Comparison of ENCODE assay signal across 8 cellular contexts in the genomic region with DNA sequence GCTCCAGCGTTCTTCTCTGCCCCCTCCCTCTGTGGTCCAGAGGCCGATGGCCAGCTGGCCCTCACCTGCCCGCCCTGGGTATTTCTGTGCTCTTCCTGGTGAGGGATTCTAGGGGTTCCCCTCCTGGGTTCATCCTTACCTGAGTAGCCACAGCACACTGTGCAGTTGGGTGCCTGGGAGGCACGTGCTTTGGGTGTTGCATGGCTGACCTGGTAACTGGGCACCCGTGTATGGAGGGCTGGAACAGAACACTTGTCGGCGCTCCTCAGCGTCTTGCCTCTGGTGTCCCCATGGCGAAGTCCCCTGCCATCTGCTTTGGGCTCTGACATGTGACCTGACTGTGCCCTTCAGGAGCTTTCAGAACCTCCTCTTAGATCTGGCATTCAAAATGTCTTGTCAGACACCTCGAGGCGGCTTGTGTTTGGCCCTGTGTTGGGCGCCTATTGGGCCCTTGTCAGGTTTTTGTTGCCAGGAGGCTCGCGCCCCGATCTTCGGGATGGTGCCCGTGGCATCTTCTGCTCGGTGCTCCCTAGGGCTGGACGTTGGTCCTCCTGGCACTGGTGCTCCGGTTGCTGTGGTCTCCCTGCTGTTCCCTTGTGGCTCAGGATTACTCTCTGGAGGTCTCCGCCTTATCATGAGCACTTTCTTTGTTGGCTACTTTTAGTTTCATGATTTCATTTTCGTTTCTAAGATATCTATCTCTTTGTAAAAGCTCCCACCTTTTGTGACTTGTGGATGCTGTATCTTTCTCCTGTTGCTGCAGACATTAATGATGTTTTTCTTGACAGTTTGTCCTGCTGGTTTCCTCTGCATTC. TPM values are rescaled to one million over a fixed set of nuclear protein-coding genes. Genes with fewer than 3 reads are reported as not detected.
DNase-seq lines count a peak whose midpoint lies in the region; ATAC-seq and TF ChIP-seq lines count a peak whose summit lies in the region.

No MANE protein-coding gene starts in this region.

- TF ChIP-seq RAD21 in SK-N-SH (IDR thresholded peaks at IDR 0.05; ENCODE audit: low read length) (no peak), liver (IDR thresholded peaks at IDR 0.05) (no peak)

- peaks cover 0 to 5% of the 10 kb centered on the region in 2 experiments; a peak in 1 of 4 replicates for H3K4me1 ChIP-seq in SK-N-SH (ENCODE audit: control insufficient read depth in 1 of 2, insufficient read depth in 2 of 2, low read depth in 1 of 2, low read length in 1 of 2)
- peaks cover 9 to 72% of the 10 kb centered on the region in 2 donors for H3K4me1 ChIP-seq in ascending aorta
- peaks cover 5 to 40% (median 19%) of the 10 kb centered on the region in 4 donors for H3K4me1 ChIP-seq in liver (ENCODE audit: control insufficient read depth in 4 of 4, insufficient read depth in 4 of 4, low read length in 3 of 4)

- H2AFZ ChIP-seq in SK-N-SH (ENCODE audit: low read depth), result no peak overlapping the region

- no peak for TF ChIP-seq EP300 in SK-N-SH (IDR thresholded peaks at IDR 0.05; ENCODE audit: borderline replicate concordance in 1 of 2, low read depth in 1 of 2, low read length in 1 of 2)

- CTCF ChIA-PET in SK-N-SH (lab: Yijun Ruan, JAX), result interaction anchor here (1.7 kb wide), 1 partner anchor 59 kb away, joined by 4 read pairs; no protein-coding TSS in a partner anchor

- TF ChIP-seq CTCF in SK-N-SH (IDR thresholded peaks at IDR 0.05), result no peak
- TF ChIP-seq CTCF in ascending aorta (IDR thresholded peaks at IDR 0.05), result no peak
- no peak for TF ChIP-seq CTCF in liver (IDR thresholded peaks at IDR 0.05; ENCODE audit: low read depth, low read length, missing input control)

- H3K4me2 ChIP-seq in SK-N-SH, result no peak overlapping the region

- no peak overlapping the region for H3K9ac ChIP-seq in SK-N-SH
- no peak overlapping the region for H3K9ac ChIP-seq in liver (ENCODE audit: low read depth in 1 of 2, low read length in 2 of 2)

- peaks cover 100% of the 10 kb centered on the region for H3K79me2 ChIP-seq in SK-N-SH (ENCODE audit: insufficient read depth)

- H4K20me1 ChIP-seq in SK-N-SH (ENCODE audit: insufficient read depth), result peaks cover 92% of the 10 kb centered on the region

- peaks cover 16% of the 10 kb centered on the region for H3F3A ChIP-seq in SK-N-SH (replicated peaks; ENCODE audit: insufficient read depth)

- WGBS in SK-N-SH (ENCODE audit: low lambda C conversion rate), result 97% methylated on average over 16 of the region's 22 CpGs
- WGBS in liver, result 94% methylated on average over 22 of the region's 22 CpGs

- H3K27me3 ChIP-seq in SK-N-SH (ENCODE audit: insufficient read depth) (no peaks in the 10 kb centered on the region), ascending aorta (no peaks in the 10 kb centered on the region), liver (ENCODE audit: control insufficient read depth in 4 of 4, insufficient read depth in 4 of 4, low read length in 3 of 4) (no peaks in the 10 kb centered on the region)

- intact Hi-C loops in ascending aorta (cut with DNase I), result no loop called here

- DNase-seq in SK-N-SH (no peak), ascending aorta (ENCODE audit: low spot score in 2 of 2) (no peak), NCI-H226 (no peak), T-helper 1 cell (no peak)

- ATAC-seq in SK-N-SH treated with all-trans-retinoic acid at 6 μM for 48 hours (peak; percentile 14; the same call in 2 of the 3 replicates), HG03039 (IDR thresholded peaks at IDR 0.05; ENCODE audit: unreplicated experiment) (no peak)

- POLR2A ChIA-PET in SK-N-SH (lab: Yijun Ruan, JAX), result no interaction called here

- no peaks in the 10 kb centered on the region for H3K9me2 ChIP-seq in SK-N-SH

- H3K36me3 ChIP-seq in SK-N-SH (replicated peaks in 1 of 2; ENCODE audit: control insufficient read depth in 1 of 2, insufficient read depth in 2 of 2, low read length in 1 of 2) (no peaks in the 10 kb centered on the region), ascending aorta (peaks cover 0 to 9% of the 10 kb centered on the region in 2 donors), liver (ENCODE audit: control insufficient read depth in 4 of 4, insufficient read depth in 3 of 4, low read depth in 1 of 4, low read length in 3 of 4) (no peaks in the 10 kb centered on the region)

- H3K27ac ChIP-seq in SK-N-SH (ENCODE audit: low read depth in 2 of 2, low read length in 1 of 2) (peak overlapping the region in 1 of 2 experiments; percentile 63; a peak in 2 of 4 replicates), ascending aorta (peak overlapping the region; percentile 83 to 89), liver (ENCODE audit: low read depth in 1 of 2, low read length in 2 of 2) (peak overlapping the region; percentile 74 to 97), temporal lobe (ENCODE audit: low read depth, low read length) (peak overlapping the region; percentile 75)

- H3K9me3 ChIP-seq in SK-N-SH, result no peaks in the 10 kb centered on the region
- peaks cover 0 to 8% of the 10 kb centered on the region in 2 donors for H3K9me3 ChIP-seq in ascending aorta
- H3K9me3 ChIP-seq in liver (ENCODE audit: control insufficient read depth in 4 of 4, low read length in 3 of 4), result peaks cover 0 to 3% (median 0%) of the 10 kb centered on the region in 4 donors

- H3K4me3 ChIP-seq in SK-N-SH (ENCODE audit: low read depth in 2 of 2, low read length in 1 of 2) (no peak overlapping the region), ascending aorta (no peak overlapping the region), liver (ENCODE audit: low read depth in 1 of 3, low read length in 3 of 3) (no peak overlapping the region)

TF ChIP-seq in SK-N-SH treated with all-trans-retinoic acid at 6 μM for 48 hours, 23 proteins besides CTCF, POLR2A, EP300 and RAD21 (continues in another document):
- no peak for TF ChIP-seq ZNF8 (CRISPR knock-in tag; IDR thresholded peaks at IDR 0.05)

TF ChIP-seq in SK-N-SH, 30 proteins besides CTCF, POLR2A, EP300 and RAD21 (continues in another document):
- TF ChIP-seq USF2 (IDR thresholded peaks at IDR 0.05; ENCODE audit: borderline replicate concordance, low read depth, low read length), result no peak
- TF ChIP-seq SIN3A (IDR thresholded peaks at IDR 0.05; ENCODE audit: borderline replicate concordance, low read depth, low read length), result no peak
- no peak for TF ChIP-seq SMC3 (IDR thresholded peaks at IDR 0.05; ENCODE audit: low read depth, low read length)
- no peak for TF ChIP-seq EZH2phosphoT487 (IDR thresholded peaks at IDR 0.05; ENCODE audit: borderline replicate concordance, low read depth)
- no peak for TF ChIP-seq USF1 (IDR thresholded peaks at IDR 0.05; ENCODE audit: borderline replicate concordance, low read depth)
- no peak for TF ChIP-seq ELF1 (IDR thresholded peaks at IDR 0.05)
- no peak for TF ChIP-seq FOXJ3 (CRISPR knock-in tag; IDR thresholded peaks at IDR 0.05)
- TF ChIP-seq CHD2 (IDR thresholded peaks at IDR 0.05; ENCODE audit: low read length, partially characterized antibody), result no peak
- no peak for TF ChIP-seq RCOR1 (IDR thresholded peaks at IDR 0.05; ENCODE audit: low read length)
- TF ChIP-seq NFIC (IDR thresholded peaks at IDR 0.05; ENCODE audit: borderline replicate concordance), result no peak

TF ChIP-seq in liver, 16 proteins besides CTCF, POLR2A, EP300 and RAD21 (continues in another document):
- TF ChIP-seq, protein P1, sequence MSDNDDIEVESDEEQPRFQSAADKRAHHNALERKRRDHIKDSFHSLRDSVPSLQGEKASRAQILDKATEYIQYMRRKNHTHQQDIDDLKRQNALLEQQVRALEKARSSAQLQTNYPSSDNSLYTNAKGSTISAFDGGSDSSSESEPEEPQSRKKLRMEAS (IDR thresholded peaks at IDR 0.05), result no peak
- no peak for TF ChIP-seq YY1 (IDR thresholded peaks at IDR 0.05)
- no peak for TF ChIP-seq SP1 (IDR thresholded peaks at IDR 0.05)
- TF ChIP-seq ZBTB33 (IDR thresholded peaks at IDR 0.05), result no peak
- TF ChIP-seq, protein P2, sequence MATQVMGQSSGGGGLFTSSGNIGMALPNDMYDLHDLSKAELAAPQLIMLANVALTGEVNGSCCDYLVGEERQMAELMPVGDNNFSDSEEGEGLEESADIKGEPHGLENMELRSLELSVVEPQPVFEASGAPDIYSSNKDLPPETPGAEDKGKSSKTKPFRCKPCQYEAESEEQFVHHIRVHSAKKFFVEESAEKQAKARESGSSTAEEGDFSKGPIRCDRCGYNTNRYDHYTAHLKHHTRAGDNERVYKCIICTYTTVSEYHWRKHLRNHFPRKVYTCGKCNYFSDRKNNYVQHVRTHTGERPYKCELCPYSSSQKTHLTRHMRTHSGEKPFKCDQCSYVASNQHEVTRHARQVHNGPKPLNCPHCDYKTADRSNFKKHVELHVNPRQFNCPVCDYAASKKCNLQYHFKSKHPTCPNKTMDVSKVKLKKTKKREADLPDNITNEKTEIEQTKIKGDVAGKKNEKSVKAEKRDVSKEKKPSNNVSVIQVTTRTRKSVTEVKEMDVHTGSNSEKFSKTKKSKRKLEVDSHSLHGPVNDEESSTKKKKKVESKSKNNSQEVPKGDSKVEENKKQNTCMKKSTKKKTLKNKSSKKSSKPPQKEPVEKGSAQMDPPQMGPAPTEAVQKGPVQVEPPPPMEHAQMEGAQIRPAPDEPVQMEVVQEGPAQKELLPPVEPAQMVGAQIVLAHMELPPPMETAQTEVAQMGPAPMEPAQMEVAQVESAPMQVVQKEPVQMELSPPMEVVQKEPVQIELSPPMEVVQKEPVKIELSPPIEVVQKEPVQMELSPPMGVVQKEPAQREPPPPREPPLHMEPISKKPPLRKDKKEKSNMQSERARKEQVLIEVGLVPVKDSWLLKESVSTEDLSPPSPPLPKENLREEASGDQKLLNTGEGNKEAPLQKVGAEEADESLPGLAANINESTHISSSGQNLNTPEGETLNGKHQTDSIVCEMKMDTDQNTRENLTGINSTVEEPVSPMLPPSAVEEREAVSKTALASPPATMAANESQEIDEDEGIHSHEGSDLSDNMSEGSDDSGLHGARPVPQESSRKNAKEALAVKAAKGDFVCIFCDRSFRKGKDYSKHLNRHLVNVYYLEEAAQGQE (IDR thresholded peaks at IDR 0.05), result no peak

RNA-seq across cellular contexts. Expression of gene SKI, which starts 28.5 kb away (rescaled TPM):
- 3.5 and 7.2 TPM in 2 replicates for polyA plus RNA-seq in SK-N-SH (2012; rRNA removed)
- polyA plus RNA-seq in SK-N-SH (2012; cell fraction: cytosol; rRNA removed), result 7.1 and 8.9 TPM in 2 replicates
- polyA plus RNA-seq in SK-N-SH (2012; cell fraction: nucleus; rRNA removed), result 14.0 and 14.8 TPM in 2 replicates
- total RNA-seq in ascending aorta, result 139 TPM
- total RNA-seq in liver, result 10 to 100 TPM; 18.9 to 21.3 TPM
- 10 to 100 TPM in 1 of 2 donors, 1 to 10 TPM in 1; 3.2 to 20.1 TPM for polyA plus RNA-seq in liver
- 26.1 TPM for total RNA-seq in temporal lobe
